In the genomic region with DNA sequence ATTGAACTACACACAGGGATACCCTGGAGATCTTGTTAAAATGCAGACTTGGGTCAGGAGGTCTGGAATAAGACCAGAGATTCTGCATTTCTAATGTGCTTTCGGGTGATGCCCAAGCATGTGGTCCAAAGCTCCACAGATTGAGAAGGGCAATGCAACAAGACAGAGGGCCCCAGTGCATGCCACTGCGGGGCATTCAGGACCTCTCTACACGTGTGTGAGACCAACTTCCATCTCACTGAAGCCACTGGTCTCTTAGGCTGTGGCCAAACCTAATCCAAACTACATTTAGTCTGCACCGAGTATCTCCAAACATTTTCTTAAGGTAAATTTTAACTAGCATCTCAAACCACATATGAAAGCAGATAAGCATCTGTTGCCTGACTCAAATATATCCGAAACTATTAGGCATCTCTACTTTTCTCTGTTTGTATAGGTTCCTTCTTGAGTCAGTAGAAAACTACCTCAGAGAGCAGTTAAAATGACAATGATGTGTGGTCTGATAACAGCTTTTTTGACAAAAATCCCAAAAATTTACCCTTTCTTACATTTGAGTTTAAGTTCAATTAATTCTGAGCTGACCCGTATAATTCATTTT, we compare ENCODE assay signal across 11 cellular contexts.
DNase-seq lines count a peak whose midpoint lies in the region; ATAC-seq and TF ChIP-seq lines count a peak whose summit lies in the region.
"Had no signal": no experiment of that assay in that cellular context is flagged by ENCODE, and none has a peak within 500 bp of the region (broad histone marks: within the 10 kb centered on the region; RNA-seq: fewer than 3 reads in every experiment).

No MANE protein-coding gene starts in this region.

- H3K4me1 ChIP-seq in PC-3 (ENCODE audit: insufficient read depth, low read length): no peaks in the 10 kb centered on the region
- H3K4me1 ChIP-seq: pancreas had no signal

- DNase-seq in natural killer cell (no peak), PC-3 (no peak), NCI-H2081 (lab: John Stamatoyannopoulos, UW) (no peak), NCI-H1105 treated with DMSO at 0.1 percent for 48 hours (lab: John Stamatoyannopoulos, UW) (no peak)
- DNase-seq in stimulated activated CD4-positive, alpha-beta T cell treated with anti-CD3 and anti-CD28 coated beads, Interleukin-4, amount 100 ng/mL, for 1 hour: no peak
- DNase-seq: pancreas had no signal

- no peak overlapping the region for H3K27ac ChIP-seq in PC-3 (ENCODE audit: low read length)
- H3K27ac ChIP-seq: pancreas had no signal

- no peak overlapping the region for H2AFZ ChIP-seq in PC-3 (ENCODE audit: low read length)

- no TSS peak for BruUV-seq in PC-3 (replicated peaks; lab: Mats Ljungman, UMichigan)

- no peaks in the 10 kb centered on the region for H4K20me1 ChIP-seq in PC-3 (ENCODE audit: low read length)

- no peak overlapping the region for H3K9ac ChIP-seq in PC-3 (ENCODE audit: low read length)

- no peaks in the 10 kb centered on the region for H3K27me3 ChIP-seq in PC-3 (ENCODE audit: low read length)
- H3K27me3 ChIP-seq: pancreas had no signal

- H3F3A ChIP-seq in PC-3 (ENCODE audit: low read length, unreplicated experiment): no peaks in the 10 kb centered on the region

- CTCF ChIA-PET in PC-3 (lab: Charles Lee): no interaction called here

- no peaks in the 10 kb centered on the region for H3K36me3 ChIP-seq in PC-3 (ENCODE audit: low read depth, low read length)
- H3K36me3 ChIP-seq: pancreas had no signal

- H3K4me3 Mint-ChIP-seq in natural killer cell: peak overlapping the region; percentile 21

- H3K79me2 ChIP-seq in PC-3 (ENCODE audit: low read length): no peaks in the 10 kb centered on the region

- POLR2A ChIA-PET in PC-3 (lab: Charles Lee; ENCODE audit: unreplicated experiment): no interaction called here

- no peaks in the 10 kb centered on the region for H3K27me3 Mint-ChIP-seq in natural killer cell (ENCODE audit: low read depth in 2 of 2)

- no peaks in the 10 kb centered on the region for H3K9me2 ChIP-seq in PC-3 (replicated peaks; ENCODE audit: low read length)

- peak overlapping the region in 1 of 2 donors; percentile 35 for H3K27ac Mint-ChIP-seq in natural killer cell

- H3K9me3 Mint-ChIP-seq in natural killer cell: peaks cover 0 to 5% of the 10 kb centered on the region in 2 donors

- H3K4me3 ChIP-seq in PC-3 (ENCODE audit: low read length): no peak overlapping the region
- H3K4me3 ChIP-seq: pancreas had no signal

- H3K4me2 ChIP-seq in PC-3 (ENCODE audit: low read length): no peak overlapping the region

- H3K36me3 Mint-ChIP-seq in natural killer cell: peaks cover 10% of the 10 kb centered on the region

- peaks cover 37 to 48% of the 10 kb centered on the region in 2 donors for H3K4me1 Mint-ChIP-seq in natural killer cell

- 0 out of 2 replicates have a peak, but pooled peaks cover 6% of the 10 kb centered on the region for H3K9me3 ChIP-seq in PC-3 (ENCODE audit: low read length)
- H3K9me3 ChIP-seq: pancreas had no signal

- intact Hi-C loops in natural killer cell (cut with micrococcal nuclease): no loop called here
- intact Hi-C loops in PC-3 (cut with micrococcal nuclease): no loop called here

- peak; percentile 49 for ATAC-seq in GM18870 (IDR thresholded peaks at IDR 0.05; ENCODE audit: unreplicated experiment)
- peak; percentile 48 for ATAC-seq in GM21786 (IDR thresholded peaks at IDR 0.05; ENCODE audit: unreplicated experiment)
- ATAC-seq in HG03571 (IDR thresholded peaks at IDR 0.05; ENCODE audit: unreplicated experiment): peak; percentile 35
- ATAC-seq in natural killer cell: no peak
- ATAC-seq in PC-3: no peak
- ATAC-seq: HCT116, Panc1, pancreas had no signal

- TF ChIP-seq CTCF in natural killer cell (IDR thresholded peaks at IDR 0.05) (no peak), PC-3 (conservative IDR thresholded peaks at IDR 0.05; ENCODE audit: low read depth, low read length) (no peak)

Comparison
In these comparisons a context has a peak if more than half of its experiments do, and no peak if none do; other contexts are left out.
1. ATAC-seq: peak in GM18870 (single experiment), GM21786 (single experiment) and HG03571 (single experiment); none in natural killer cell (0 of 3) and PC-3 (single experiment).